8 cellular contexts compared by ENCODE assay signal in the genomic region with DNA sequence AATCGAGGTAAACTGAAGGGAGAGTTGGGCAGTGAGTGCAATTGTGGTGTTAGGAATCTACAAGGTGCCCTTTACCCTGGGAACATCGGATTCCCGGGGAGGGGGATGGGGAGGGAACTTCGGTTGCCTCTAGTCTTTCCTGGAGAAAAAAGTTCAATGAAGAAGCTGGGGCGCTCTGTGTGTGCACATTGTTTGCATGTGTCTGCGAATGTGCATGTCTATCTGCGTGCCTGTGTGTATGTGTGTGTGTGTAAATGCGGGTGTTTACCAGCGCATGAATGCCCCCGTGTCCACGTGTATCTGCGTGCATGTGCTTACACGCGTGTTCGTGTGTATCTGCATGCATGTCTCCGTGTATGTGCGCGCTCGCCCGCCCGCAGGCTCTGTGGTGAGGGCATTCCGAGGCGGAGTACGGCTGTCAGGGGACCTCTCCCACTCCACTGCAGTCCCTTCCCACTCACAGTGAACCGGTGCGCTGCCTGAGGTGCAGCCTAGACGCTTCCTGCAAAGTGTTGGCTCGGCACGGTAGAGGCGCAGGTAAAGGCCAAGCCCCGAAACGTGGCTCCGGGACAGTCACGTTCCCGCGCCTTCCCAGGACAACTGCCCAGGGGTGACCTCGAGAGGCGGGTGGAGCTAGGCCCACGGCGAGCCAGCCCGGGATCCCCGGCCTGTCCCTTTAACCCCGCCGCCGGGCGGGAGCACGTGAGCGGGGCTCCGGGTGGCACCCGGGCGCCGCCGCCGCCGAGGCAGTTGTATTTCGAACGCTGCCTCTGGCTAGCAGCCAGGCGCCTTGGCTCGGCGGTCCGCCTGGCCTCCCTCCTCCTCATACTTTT. TPM values are rescaled to one million over a fixed set of nuclear protein-coding genes. Genes with fewer than 3 reads are reported as not detected.
DNase-seq lines count a peak whose midpoint lies in the region; ATAC-seq and TF ChIP-seq lines count a peak whose summit lies in the region.

No MANE protein-coding gene starts in this region.

- H3K36me3 Mint-ChIP-seq in GM23338 (ENCODE audit: low read depth) (peaks cover 8% of the 10 kb centered on the region; the same call in 2 of the 3 replicates), T-cell (no peaks in the 10 kb centered on the region), naive B cell (peaks cover 0 to 8% of the 10 kb centered on the region in 2 donors)

- H3K9me3 ChIP-seq in esophagus muscularis mucosa, result no peaks in the 10 kb centered on the region

- H3F3A ChIP-seq in GM23338 (replicated peaks; ENCODE audit: low read depth), result no peaks in the 10 kb centered on the region

- no peak for TF ChIP-seq POLR2A in esophagus muscularis mucosa (IDR thresholded peaks at IDR 0.05; ENCODE audit: low read depth)

- H3K27me3 ChIP-seq in GM23338 (ENCODE audit: insufficient read depth) (no peaks in the 10 kb centered on the region), esophagus muscularis mucosa (peaks cover 2 to 100% (median 52%) of the 10 kb centered on the region in 4 donors)

- DNase-seq in AG20443 (ENCODE audit: low spot score), result peak; percentile 79
- peak; percentile 89 for DNase-seq in GM23338 (ENCODE audit: low spot score)
- no peak for DNase-seq in T-cell
- no peak for DNase-seq in esophagus muscularis mucosa (ENCODE audit: extremely low spot score)
- DNase-seq in naive B cell, result no peak
- DNase-seq in activated effector memory CD4-positive, alpha-beta T cell treated with Interleukin-2 at 50 U/mL for 16 hours, result no peak

- no peak for TF ChIP-seq EP300 in esophagus muscularis mucosa (IDR thresholded peaks at IDR 0.05)

- peak overlapping the region; percentile 86 for H3K4me3 Mint-ChIP-seq in GM23338
- peak overlapping the region; percentile 37 to 81 (median 69) for H3K4me3 Mint-ChIP-seq in T-cell
- peak overlapping the region; percentile 76 to 93 (median 86) for H3K4me3 Mint-ChIP-seq in naive B cell

- H3K79me2 ChIP-seq in GM23338 (replicated peaks; ENCODE audit: insufficient read depth), result peaks cover 28% of the 10 kb centered on the region

- H3K36me3 ChIP-seq in GM23338 (ENCODE audit: insufficient read depth), result no peaks in the 10 kb centered on the region
- no peaks in the 10 kb centered on the region for H3K36me3 ChIP-seq in esophagus muscularis mucosa

- intact Hi-C loops in esophagus muscularis mucosa (cut with DNase I), result loop anchor here (5.0 kb wide), 1 partner anchor 59 kb away; no protein-coding TSS in a partner anchor

- peak overlapping the region; percentile 76 for H3K4me2 ChIP-seq in GM23338

- CTCF ChIA-PET in T-cell (lab: Charles Lee), result no interaction called here

- H3K4me1 Mint-ChIP-seq in GM23338 (peaks cover 36% of the 10 kb centered on the region), T-cell (peaks cover 21 to 30% (median 29%) of the 10 kb centered on the region in 3 donors), naive B cell (peaks cover 19 to 35% (median 21%) of the 10 kb centered on the region in 3 donors)

- H3K27ac Mint-ChIP-seq in GM23338, result peak overlapping the region; percentile 51; the same call in 1 of the 2 replicates
- H3K27ac Mint-ChIP-seq in T-cell, result no peak overlapping the region
- peak overlapping the region in 1 of 6 donors; percentile 82 for H3K27ac Mint-ChIP-seq in naive B cell

- 0 out of 2 replicates have a peak overlapping the region, but pooled peaks have one; percentile 20 for H2AFZ ChIP-seq in GM23338

- H3K9me2 ChIP-seq in GM23338 (ENCODE audit: insufficient read depth), result no peaks in the 10 kb centered on the region

- TF ChIP-seq CTCF in GM23338 (conservative IDR thresholded peaks at IDR 0.05; ENCODE audit: low read depth in 2 of 2) (no peak), esophagus muscularis mucosa (IDR thresholded peaks at IDR 0.05) (no peak)

- H3K4me3 ChIP-seq in GM23338, result peak overlapping the region; percentile 55
- peak overlapping the region; percentile 58 to 71 (median 60) for H3K4me3 ChIP-seq in esophagus muscularis mucosa

- no peaks in the 10 kb centered on the region for H4K20me1 ChIP-seq in GM23338 (replicated peaks; ENCODE audit: insufficient read depth)

- H3K9me3 Mint-ChIP-seq in GM23338, result no peaks in the 10 kb centered on the region
- H3K9me3 Mint-ChIP-seq in T-cell, result peaks cover 0 to 4% (median 0%) of the 10 kb centered on the region in 3 donors
- peaks cover 0 to 8% (median 5%) of the 10 kb centered on the region in 7 donors for H3K9me3 Mint-ChIP-seq in naive B cell

- ATAC-seq in GM23338 (peak; percentile 26), T-cell (replicated peaks in 1 of 4) (peak in 1 of 4 experiments; percentile 15), naive B cell (ENCODE audit: low read depth in 2 of 2) (peak; percentile 30 to 39), HG03139 (IDR thresholded peaks at IDR 0.05; ENCODE audit: unreplicated experiment) (no peak), GM21367 (IDR thresholded peaks at IDR 0.05; ENCODE audit: unreplicated experiment) (no peak)

- POLR2A ChIA-PET in T-cell (lab: Charles Lee), result no interaction called here

- peaks cover 26% of the 10 kb centered on the region for H3K4me1 ChIP-seq in GM23338 (ENCODE audit: insufficient read depth)
- H3K4me1 ChIP-seq in esophagus muscularis mucosa, result peaks cover 30 to 43% (median 37%) of the 10 kb centered on the region in 4 donors

- WGBS in esophagus muscularis mucosa, result under 1% methylated on average over 21 of the region's 61 CpGs

- H3K27ac ChIP-seq in GM23338 (ENCODE audit: low read depth) (peak overlapping the region; percentile 53; the same call in 1 of the 2 replicates), esophagus muscularis mucosa (replicated peaks in 1 of 4) (no peak overlapping the region)

- H3K27me3 Mint-ChIP-seq in GM23338 (ENCODE audit: insufficient read depth, low read depth, poor library complexity), result peaks cover 13% of the 10 kb centered on the region
- H3K27me3 Mint-ChIP-seq in T-cell, result peaks cover 52 to 57% of the 10 kb centered on the region in 2 donors
- peaks cover 52 to 68% (median 63%) of the 10 kb centered on the region in 3 donors for H3K27me3 Mint-ChIP-seq in naive B cell

TF ChIP-seq in GM23338, 12 proteins besides CTCF, POLR2A, EP300 and RAD21 (continues in another document):
- TF ChIP-seq POLR2AphosphoS5 (IDR thresholded peaks at IDR 0.05; ENCODE audit: low read depth) (no peak; the same call in none of the 2 replicates), EZH2phosphoT487 (IDR thresholded peaks at IDR 0.05; ENCODE audit: unreplicated experiment) (no peak), ZNF462 (CRISPR knock-in tag; IDR thresholded peaks at IDR 0.05) (no peak)

RNA-seq across cellular contexts. Expression of gene HMGA2, which starts 0.6 kb away (rescaled TPM):
- total RNA-seq in GM23338 (2014; rRNA removed; shearing (Covaris generic)), result 86.0 and 94.8 TPM in 2 replicates
- polyA plus RNA-seq in GM23338 (2016; fragmentation: Nextera tagmentation; extraction: Ambion mirVana) (43.9 and 50.4 TPM in 2 replicates), naive B cell (ENCODE audit: low read depth in 6 of 6) (not detected)
- total RNA-seq in T-cell (under 1 TPM in 3 of 5 donors, not detected in 2; 0.26 to 0.32 (median 0.28) TPM), esophagus muscularis mucosa (under 1 TPM in 3 of 4 donors, not detected in 1; 0.06 to 0.33 (median 0.11) TPM)

Comparison
In these comparisons a context has a peak if more than half of its experiments do, and no peak if none do; other contexts are left out.
1. DNase-seq: peak in AG20443 (single experiment) and GM23338 (single experiment); none in T-cell (0 of 34), esophagus muscularis mucosa (single experiment), naive B cell (single experiment) and activated effector memory CD4-positive, alpha-beta T cell treated with Interleukin-2 at 50 U/mL for 16 hours (single experiment).
2. ATAC-seq: peak in GM23338 (single experiment) and naive B cell (2 of 2); none in HG03139 (single experiment) and GM21367 (single experiment).
3. RNA of gene HMGA2, which starts 0.6 kb away (total RNA-seq): 86.0 to 94.8 TPM in GM23338; 0.26 to 0.32 TPM in T-cell and 0.06 to 0.33 TPM in esophagus muscularis mucosa; every median in the first group is over 10 times any median in the second.
4. Peak in every context shown above with its lines, with median percentiles within 50 percentile points of each other: H3K4me3 Mint-ChIP-seq.